ENCODE assay signal across 1 cellular context in genomic region chr11:67318239-67318555, GRCh38.
TF ChIP-seq lines count a peak whose summit lies in the region.

No MANE protein-coding gene starts in this region.

TF ChIP-seq in SK-N-SH treated with all-trans-retinoic acid at 6 μM for 48 hours, 23 proteins besides CTCF, POLR2A, EP300 and RAD21 (continued from another document):
- TF ChIP-seq PATZ1 (CRISPR knock-in tag; IDR thresholded peaks at IDR 0.05; ENCODE audit: borderline replicate concordance) (no peak), CSRNP3 (CRISPR knock-in tag; IDR thresholded peaks at IDR 0.05) (no peak), SNAI2 (CRISPR knock-in tag; IDR thresholded peaks at IDR 0.05) (no peak), ISL1 (CRISPR knock-in tag; IDR thresholded peaks at IDR 0.05) (no peak), ARNTL (CRISPR knock-in tag; IDR thresholded peaks at IDR 0.05; ENCODE audit: borderline replicate concordance, low read depth) (no peak), ESRRG (CRISPR knock-in tag; IDR thresholded peaks at IDR 0.05) (no peak), ZC3H10 (CRISPR knock-in tag; IDR thresholded peaks at IDR 0.05) (no peak)
TF ChIP-seq in SK-N-SH treated with all-trans-retinoic acid at 6 μM for 48 hours: peak in this region for 0.
